Comparison of ENCODE assay signal across 7 cellular contexts in the genomic region with DNA sequence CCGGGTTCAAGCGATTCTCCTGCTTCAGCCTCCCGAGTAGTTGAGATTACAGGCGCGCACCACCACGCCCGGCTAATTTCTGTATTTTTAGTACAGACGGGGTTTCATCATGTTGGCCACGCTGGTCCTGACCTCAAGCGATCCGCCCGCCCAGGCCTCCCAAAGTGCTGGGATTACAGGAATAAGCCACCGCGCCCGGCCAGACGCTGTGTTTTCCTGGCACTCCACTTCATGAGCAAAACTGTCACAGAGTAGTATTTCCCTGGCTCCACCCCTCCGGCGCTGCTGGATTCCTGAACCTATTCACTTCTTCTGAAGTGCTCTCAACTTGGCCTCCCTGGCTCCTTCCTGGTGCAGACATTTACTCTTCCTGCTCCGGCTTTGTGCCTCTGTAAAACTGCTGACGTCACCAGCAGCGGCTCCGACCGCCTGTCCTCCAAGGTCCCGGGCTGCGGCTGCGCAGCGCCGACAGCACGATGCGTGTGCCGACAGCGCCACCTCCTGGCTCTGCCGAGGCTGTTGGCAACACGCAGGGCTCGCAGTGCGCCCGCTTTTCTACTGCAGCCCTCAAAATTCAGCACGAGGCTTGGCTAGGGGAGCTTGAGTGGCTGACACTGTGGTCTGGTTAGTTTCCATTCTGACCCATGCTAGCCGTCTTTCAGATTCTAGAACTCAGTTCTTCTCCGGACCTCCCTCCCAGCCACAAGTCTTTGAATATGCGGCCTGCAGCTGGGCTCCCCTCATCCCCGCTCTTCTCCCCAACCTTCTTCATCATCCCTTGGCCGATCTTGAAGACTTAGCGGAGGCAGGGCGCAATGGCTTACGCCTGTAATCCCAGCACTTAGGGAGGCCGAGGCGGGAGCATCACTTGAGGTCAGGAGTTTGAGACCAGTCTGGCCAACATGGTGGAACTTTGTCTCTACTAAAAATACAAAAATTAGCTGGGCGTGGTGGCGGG. TPM values are rescaled to one million over a fixed set of nuclear protein-coding genes. Genes with fewer than 3 reads are reported as not detected.
A peak's percentile ranks its signal among the peaks of the same experiment; 100 is the strongest.
DNase-seq lines count a peak whose midpoint lies in the region; ATAC-seq and TF ChIP-seq lines count a peak whose summit lies in the region.

No MANE protein-coding gene starts in this region.

- H3K4me1 Mint-ChIP-seq in activated CD4-positive, alpha-beta T cell treated with anti-CD3 and anti-CD28 coated beads for 36 hours, result peaks cover 10% of the 10 kb centered on the region

- intact Hi-C loops in activated CD4-positive, alpha-beta T cell treated with anti-CD3 and anti-CD28 coated beads for 36 hours (cut with DNase I, micrococcal nuclease), result loop anchor here (1.0 to 10.0 kb wide), 10 partner anchors 57 to 774 kb away; no protein-coding TSS in a partner anchor
- intact Hi-C loops in left colon (cut with DNase I, micrococcal nuclease), result loop anchor here in 1 of 2 donors (5.0 kb wide), 2 partner anchors 192 to 497 kb away; no protein-coding TSS in a partner anchor

- peak; percentile 98 for TF ChIP-seq CTCF in choroid plexus epithelial cell (conservative IDR thresholded peaks at IDR 0.05; ENCODE audit: low read depth, low read length)

- peak; percentile 98 for DNase-seq in NCI-H524 (lab: John Stamatoyannopoulos, UW)
- DNase-seq in activated CD4-positive, alpha-beta T cell treated with anti-CD3 and anti-CD28 coated beads for 36 hours, result peak; percentile 97
- DNase-seq in choroid plexus epithelial cell (ENCODE audit: low read depth), result peak; percentile 96
- peak; percentile 96 to 98 for DNase-seq in left colon
- peak; percentile 81 for DNase-seq in stimulated activated CD4-positive, alpha-beta T cell treated with anti-CD3 and anti-CD28 coated beads, Interleukin-1b, Interleukin-23, amount 100 ng/mL, for 1 hour (ENCODE audit: low read depth in 2 of 2)

- H3K4me3 ChIP-seq in choroid plexus epithelial cell (ENCODE audit: low read depth, low read length), result peak overlapping the region; percentile 48

- ATAC-seq in GM18520 (IDR thresholded peaks at IDR 0.05; ENCODE audit: unreplicated experiment) (peak; percentile 65), HG03439 (IDR thresholded peaks at IDR 0.05; ENCODE audit: unreplicated experiment) (peak; percentile 87), left colon (peak; percentile 98)
- peak; percentile 99 for ATAC-seq in activated CD4-positive, alpha-beta T cell treated with anti-CD3 and anti-CD28 coated beads for 36 hours

- peak overlapping the region; percentile 62 for H3K4me3 Mint-ChIP-seq in activated CD4-positive, alpha-beta T cell treated with anti-CD3 and anti-CD28 coated beads for 36 hours

- no peaks in the 10 kb centered on the region for H3K9me3 Mint-ChIP-seq in activated CD4-positive, alpha-beta T cell treated with anti-CD3 and anti-CD28 coated beads for 36 hours (ENCODE audit: low read depth)

- H3K27ac Mint-ChIP-seq in activated CD4-positive, alpha-beta T cell treated with anti-CD3 and anti-CD28 coated beads for 36 hours, result peak overlapping the region; percentile 83

- POLR2A ChIA-PET in activated CD4-positive, alpha-beta T cell treated with anti-CD3 and anti-CD28 coated beads for 36 hours (lab: Charles Lee), result interaction anchor here (0.7 kb wide), 1 partner anchor 205 kb away, joined by 3 read pairs; no protein-coding TSS in a partner anchor

- H3K36me3 Mint-ChIP-seq in activated CD4-positive, alpha-beta T cell treated with anti-CD3 and anti-CD28 coated beads for 36 hours (ENCODE audit: low read depth), result no peaks in the 10 kb centered on the region

- CTCF ChIA-PET in activated CD4-positive, alpha-beta T cell treated with anti-CD3 and anti-CD28 coated beads for 36 hours (lab: Charles Lee), result interaction anchor here (0.5 to 2.1 kb wide), 31 partner anchors 9 to 1079 kb away, joined by 3 to 12 read pairs (median 3); a partner anchor contains a TSS

- H3K27me3 Mint-ChIP-seq in activated CD4-positive, alpha-beta T cell treated with anti-CD3 and anti-CD28 coated beads for 36 hours, result no peaks in the 10 kb centered on the region

RNA-seq across cellular contexts. Expression of a gene that starts 36.6 kb away (rescaled TPM):
- total RNA-seq in activated CD4-positive, alpha-beta T cell treated with anti-CD3 and anti-CD28 coated beads for 36 hours, result 10 to 100 TPM; 50.6 to 55.4 TPM
- total RNA-seq in left colon, result 10 to 100 TPM in 1 of 2 donors, 1 to 10 TPM in 1; 8.6 to 10.7 TPM

Comparison
In these comparisons a context has a peak if more than half of its experiments do, and no peak if none do; other contexts are left out.
1. Peak in every context shown above with its lines: DNase-seq, ATAC-seq and H3K4me3 ChIP-seq.
2. RNA of a gene that starts 36.6 kb away (total RNA-seq): 50.6 to 55.4 TPM in activated CD4-positive, alpha-beta T cell treated with anti-CD3 and anti-CD28 coated beads for 36 hours; 8.6 to 10.7 TPM in left colon; every median in the first group is over 4 times any median in the second.